ENCODE assay signal across 9 cellular contexts in genomic region chr15:29674661-29675533, GRCh38.
DNase-seq lines count a peak whose midpoint lies in the region; ATAC-seq, FAIRE-seq and TF ChIP-seq lines count a peak whose summit lies in the region.
"Had no signal": no experiment of that assay in that cellular context is flagged by ENCODE, and none has a peak within 500 bp of the region (broad histone marks: within the 10 kb centered on the region; RNA-seq: fewer than 3 reads in every experiment).

No MANE protein-coding gene starts in this region.

- DNase-seq in astrocyte of the spinal cord (ENCODE audit: low read depth, low spot score) (peak; percentile 72), iPS-NIHi11 (ENCODE audit: low spot score) (peak; percentile 97), small intestine (peak; percentile 92)
- no peak for DNase-seq in activated T-helper 1 cell treated with anti-CD3 and anti-CD28 coated beads, Interleukin-12 subunit alpha, Interleukin-12 subunit beta, Interleukin-2, Interleukin-4 antibody, amounts not matched to agents 30 ng/mL and 10 ng/mL and 1 ng/mL, durations not matched to agents 14 hours and 24 hours and 36 hours (ENCODE audit: low spot score)
- DNase-seq in activated CD4-positive, CD25-positive, alpha-beta regulatory T cell (lab: John Stamatoyannopoulos, UW), result no peak
- DNase-seq: activated naive CD8-positive, alpha-beta T cell treated with anti-CD3 and anti-CD28 coated beads, Interleukin-2, amount 10 ng/mL, durations not matched to agents 7 days and 5 days had no signal

- ATAC-seq in HG03520 (IDR thresholded peaks at IDR 0.05; ENCODE audit: unreplicated experiment), result no peak
- no peak for ATAC-seq in HG03439 (IDR thresholded peaks at IDR 0.05; ENCODE audit: unreplicated experiment)

- H3K27ac Mint-ChIP-seq in activated T-helper 1 cell treated with anti-CD3 and anti-CD28 coated beads, Interleukin-12 subunit alpha, Interleukin-12 subunit beta, Interleukin-2, Interleukin-4 antibody, amounts not matched to agents 30 ng/mL and 10 ng/mL and 1 ng/mL, durations not matched to agents 14 hours and 24 hours and 36 hours, result no peak overlapping the region
- H3K27ac Mint-ChIP-seq: activated naive CD8-positive, alpha-beta T cell treated with anti-CD3 and anti-CD28 coated beads, Interleukin-2, amount 10 ng/mL, durations not matched to agents 7 days and 5 days had no signal

- intact Hi-C loops in activated T-helper 1 cell treated with anti-CD3 and anti-CD28 coated beads, Interleukin-12 subunit alpha, Interleukin-12 subunit beta, Interleukin-2, Interleukin-4 antibody, amounts not matched to agents 30 ng/mL and 10 ng/mL and 1 ng/mL, durations not matched to agents 14 hours and 24 hours and 36 hours (cut with micrococcal nuclease), result no loop called here

- WGBS in small intestine, 3 donors, result 2 to 8% (median 3%) methylated on average over 43 to 70 of the region's 74 CpGs

- H3K4me3 Mint-ChIP-seq in activated T-helper 1 cell treated with anti-CD3 and anti-CD28 coated beads, Interleukin-12 subunit alpha, Interleukin-12 subunit beta, Interleukin-2, Interleukin-4 antibody, amounts not matched to agents 30 ng/mL and 10 ng/mL and 1 ng/mL, durations not matched to agents 14 hours and 24 hours and 36 hours, result no peak overlapping the region
- H3K4me3 Mint-ChIP-seq: activated naive CD8-positive, alpha-beta T cell treated with anti-CD3 and anti-CD28 coated beads, Interleukin-2, amount 10 ng/mL, durations not matched to agents 7 days and 5 days had no signal

- H3K9me3 Mint-ChIP-seq in activated T-helper 1 cell treated with anti-CD3 and anti-CD28 coated beads, Interleukin-12 subunit alpha, Interleukin-12 subunit beta, Interleukin-2, Interleukin-4 antibody, amounts not matched to agents 30 ng/mL and 10 ng/mL and 1 ng/mL, durations not matched to agents 14 hours and 24 hours and 36 hours, result no peaks in the 10 kb centered on the region
- H3K9me3 Mint-ChIP-seq: activated naive CD8-positive, alpha-beta T cell treated with anti-CD3 and anti-CD28 coated beads, Interleukin-2, amount 10 ng/mL, durations not matched to agents 7 days and 5 days had no signal

- H3K9ac ChIP-seq in HUES48 (ENCODE audit: low read depth, low read length), result no peak overlapping the region; the same call in 1 of the 2 replicates

- H3K36me3 ChIP-seq in HUES48 (ENCODE audit: control insufficient read depth, insufficient read depth, low read length), result no peaks in the 10 kb centered on the region
- no peaks in the 10 kb centered on the region for H3K36me3 ChIP-seq in small intestine (ENCODE audit: control insufficient read depth in 2 of 2, insufficient read depth in 2 of 2, low read length in 2 of 2)

- no peak for TF ChIP-seq CTCF in astrocyte of the spinal cord (IDR thresholded peaks at IDR 0.05; ENCODE audit: low read depth, low read length)

- FAIRE-seq in small intestine (lab: Jason Lieb, UNC), result no peak

- no peaks in the 10 kb centered on the region for H3K4me1 Mint-ChIP-seq in activated T-helper 1 cell treated with anti-CD3 and anti-CD28 coated beads, Interleukin-12 subunit alpha, Interleukin-12 subunit beta, Interleukin-2, Interleukin-4 antibody, amounts not matched to agents 30 ng/mL and 10 ng/mL and 1 ng/mL, durations not matched to agents 14 hours and 24 hours and 36 hours (ENCODE audit: low read depth)
- H3K4me1 Mint-ChIP-seq: activated naive CD8-positive, alpha-beta T cell treated with anti-CD3 and anti-CD28 coated beads, Interleukin-2, amount 10 ng/mL, durations not matched to agents 7 days and 5 days had no signal

- H3K27ac ChIP-seq in HUES48 (ENCODE audit: low read depth, low read length), result no peak overlapping the region
- H3K27ac ChIP-seq in small intestine (ENCODE audit: low read depth in 1 of 2, low read length in 1 of 2), result peak overlapping the region; percentile 49 to 86

- in situ Hi-C loops in astrocyte of the spinal cord (cut with HindIII; ENCODE audit: low sequenced_read_pairs), result no loop called here

- H3K4me3 ChIP-seq in HUES48 (ENCODE audit: low read depth, low read length) (peak overlapping the region; percentile 78), astrocyte of the spinal cord (ENCODE audit: low read depth, low read length) (peak overlapping the region; percentile 42), small intestine (ENCODE audit: low read depth in 1 of 2, low read length in 2 of 2) (peak overlapping the region; percentile 17 to 66)

- H3K36me3 Mint-ChIP-seq in activated T-helper 1 cell treated with anti-CD3 and anti-CD28 coated beads, Interleukin-12 subunit alpha, Interleukin-12 subunit beta, Interleukin-2, Interleukin-4 antibody, amounts not matched to agents 30 ng/mL and 10 ng/mL and 1 ng/mL, durations not matched to agents 14 hours and 24 hours and 36 hours (ENCODE audit: low read depth), result no peaks in the 10 kb centered on the region
- H3K36me3 Mint-ChIP-seq: activated naive CD8-positive, alpha-beta T cell treated with anti-CD3 and anti-CD28 coated beads, Interleukin-2, amount 10 ng/mL, durations not matched to agents 7 days and 5 days had no signal

- peaks cover 23% of the 10 kb centered on the region for H3K27me3 Mint-ChIP-seq in activated T-helper 1 cell treated with anti-CD3 and anti-CD28 coated beads, Interleukin-12 subunit alpha, Interleukin-12 subunit beta, Interleukin-2, Interleukin-4 antibody, amounts not matched to agents 30 ng/mL and 10 ng/mL and 1 ng/mL, durations not matched to agents 14 hours and 24 hours and 36 hours (ENCODE audit: insufficient read depth)

- H3K4me1 ChIP-seq in HUES48 (ENCODE audit: control insufficient read depth, insufficient read depth, low read length), result peaks cover 16% of the 10 kb centered on the region; the same call in 1 of the 2 replicates
- H3K4me1 ChIP-seq in small intestine (ENCODE audit: control insufficient read depth in 2 of 2, insufficient read depth in 1 of 2, low read depth in 1 of 2, low read length in 1 of 2), result peaks cover 3 to 4% of the 10 kb centered on the region in 2 donors

- no peaks in the 10 kb centered on the region for H3K9me3 ChIP-seq in HUES48 (ENCODE audit: control insufficient read depth, insufficient read depth, low read length)
- H3K9me3 ChIP-seq in small intestine (ENCODE audit: control insufficient read depth, low read depth), result no peaks in the 10 kb centered on the region

- no peaks in the 10 kb centered on the region for H3K27me3 ChIP-seq in HUES48 (ENCODE audit: control insufficient read depth, insufficient read depth, low read length)
- H3K27me3 ChIP-seq in small intestine (ENCODE audit: control insufficient read depth in 2 of 2, insufficient read depth in 2 of 2, low read length in 2 of 2), result peaks cover 0 to 1% of the 10 kb centered on the region in 2 donors

Comparison
In these comparisons a context has a peak if more than half of its experiments do, and no peak if none do; other contexts are left out.
1. DNase-seq: peak in astrocyte of the spinal cord (single experiment), iPS-NIHi11 (single experiment) and small intestine (single experiment); none in activated T-helper 1 cell treated with anti-CD3 and anti-CD28 coated beads, Interleukin-12 subunit alpha, Interleukin-12 subunit beta, Interleukin-2, Interleukin-4 antibody, amounts not matched to agents 30 ng/mL and 10 ng/mL and 1 ng/mL, durations not matched to agents 14 hours and 24 hours and 36 hours (single experiment) and activated CD4-positive, CD25-positive, alpha-beta regulatory T cell (0 of 4).
2. Peak in every context shown above with its lines, with median percentiles within 50 percentile points of each other: H3K4me3 ChIP-seq.